ENCODE assay signal across 17 cellular contexts in the genomic region with DNA sequence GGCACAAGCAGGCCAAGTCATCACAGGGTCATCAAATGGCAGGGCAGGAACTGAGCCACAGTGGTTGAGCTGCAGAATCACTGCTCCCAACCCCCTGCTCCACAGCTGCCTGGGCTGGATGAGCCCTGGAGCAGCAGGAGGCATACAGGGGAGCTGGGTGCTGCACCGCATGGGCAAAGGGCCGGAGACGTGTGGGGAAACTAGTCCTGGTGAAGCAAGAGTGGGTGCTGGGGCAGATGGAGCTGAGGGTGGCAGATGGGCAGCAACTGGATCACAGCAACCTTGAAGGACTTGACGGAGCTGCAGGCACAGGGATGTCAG. TPM values are rescaled to one million over a fixed set of nuclear protein-coding genes. Genes with fewer than 3 reads are reported as not detected.
DNase-seq lines count a peak whose midpoint lies in the region; ATAC-seq, FAIRE-seq and TF ChIP-seq lines count a peak whose summit lies in the region.
"Had no signal": no experiment of that assay in that cellular context is flagged by ENCODE, and none has a peak within 500 bp of the region (broad histone marks: within the 10 kb centered on the region; RNA-seq: fewer than 3 reads in every experiment).

No MANE protein-coding gene starts in this region.

- TF ChIP-seq EP300 in HepG2 (IDR thresholded peaks at IDR 0.05; ENCODE audit: low read depth in 2 of 2, low read length in 2 of 2): no peak
- TF ChIP-seq EP300 in HepG2 (CRISPR knock-in tag; IDR thresholded peaks at IDR 0.05; ENCODE audit: borderline replicate concordance): no peak

- H3K36me3 ChIP-seq in HepG2 (replicated peaks in 1 of 2; ENCODE audit: control insufficient read depth in 1 of 2, insufficient read depth in 2 of 2, low read length in 2 of 2) (no peaks in the 10 kb centered on the region), right lobe of liver (no peaks in the 10 kb centered on the region)
- H3K36me3 ChIP-seq: HAP-1, MG63 had no signal

- H3K27me3 Mint-ChIP-seq in dendritic cell treated with granulocyte-macrophage colony-stimulating factor and Interleukin-4, amounts not matched to agents 40 ng/mL and 50 ng/mL, for 4 days: peaks cover 42% of the 10 kb centered on the region
- no peaks in the 10 kb centered on the region for H3K27me3 Mint-ChIP-seq in stimulated activated memory B cell treated with anti-CD40 and anti-IgM and Interleukin-4, amounts not matched to agents 10 μg/mL and 1 μg/mL and 100 μg/mL, for 72 hours

- TF ChIP-seq CTCF in HepG2 (CRISPR knock-in tag; IDR thresholded peaks at IDR 0.05) (no peak), right lobe of liver (IDR thresholded peaks at IDR 0.05) (no peak)

- H4K20me1 ChIP-seq in HepG2 (ENCODE audit: insufficient read depth, low read length): no peaks in the 10 kb centered on the region

- H3K9ac ChIP-seq in HepG2 (ENCODE audit: insufficient read depth, low read depth, low read length): no peak overlapping the region

- DNase-seq in HepG2 (ENCODE audit: low spot score) (no peak), right lobe of liver (no peak), HT1080 (ENCODE audit: low read depth) (peak; percentile 50), globus pallidus (ENCODE audit: low spot score) (no peak), KBM-7 (no peak)
- DNase-seq: C1 segment of cervical spinal cord, DMS153, MG63, NCI-H1092 treated with DMSO at 0.1 percent for 48 hours, NCI-H1694, NCI-H2107, NCI-H345, RPMI8226, SW 1271 had no signal

- no peaks in the 10 kb centered on the region for H3K36me3 Mint-ChIP-seq in dendritic cell treated with granulocyte-macrophage colony-stimulating factor and Interleukin-4, amounts not matched to agents 40 ng/mL and 50 ng/mL, for 4 days (ENCODE audit: low read depth)
- no peaks in the 10 kb centered on the region for H3K36me3 Mint-ChIP-seq in stimulated activated memory B cell treated with anti-CD40 and anti-IgM and Interleukin-4, amounts not matched to agents 10 μg/mL and 1 μg/mL and 100 μg/mL, for 72 hours

- peak overlapping the region; percentile 55 for H3K27ac Mint-ChIP-seq in dendritic cell treated with granulocyte-macrophage colony-stimulating factor and Interleukin-4, amounts not matched to agents 40 ng/mL and 50 ng/mL, for 4 days
- H3K27ac Mint-ChIP-seq in stimulated activated memory B cell treated with anti-CD40 and anti-IgM and Interleukin-4, amounts not matched to agents 10 μg/mL and 1 μg/mL and 100 μg/mL, for 72 hours: peak overlapping the region; percentile 34

- H3K4me2 ChIP-seq in HepG2 (ENCODE audit: low read depth, low read length): no peak overlapping the region

- H3K79me2 ChIP-seq in HepG2 (ENCODE audit: insufficient read depth, low read length): no peaks in the 10 kb centered on the region

- TF ChIP-seq POLR2A in HepG2 (IDR thresholded peaks at IDR 0.05; ENCODE audit: insufficient read depth in 1 of 2, low read depth in 2 of 2, low read length in 2 of 2): no peak
- TF ChIP-seq POLR2A in right lobe of liver (IDR thresholded peaks at IDR 0.05): no peak

- peaks cover 32% of the 10 kb centered on the region for H3K4me1 Mint-ChIP-seq in dendritic cell treated with granulocyte-macrophage colony-stimulating factor and Interleukin-4, amounts not matched to agents 40 ng/mL and 50 ng/mL, for 4 days (ENCODE audit: low read depth)
- peaks cover 64% of the 10 kb centered on the region for H3K4me1 Mint-ChIP-seq in stimulated activated memory B cell treated with anti-CD40 and anti-IgM and Interleukin-4, amounts not matched to agents 10 μg/mL and 1 μg/mL and 100 μg/mL, for 72 hours

- CTCF ChIA-PET in HepG2 (lab: Yijun Ruan, JAX; ENCODE audit: low intra/inter-chr PET ratio, low total read pairs): no interaction called here

- FAIRE-seq in HepG2 (lab: Jason Lieb, UNC): no peak

- in situ Hi-C loops in HepG2 (cut with HindIII; ENCODE audit: extremely low pct_ligation_motif_present, low pct_unique_long_range_greater_than_20kb) (no loop called here), KBM-7 (cut with MboI; ENCODE audit: low pct_unique_long_range_greater_than_20kb, low sequenced_read_pairs) (no loop called here)

- H2AFZ ChIP-seq in HepG2 (ENCODE audit: low read length): no peak overlapping the region

- H3K27me3 ChIP-seq in HepG2 (ENCODE audit: control insufficient read depth in 1 of 2, insufficient read depth in 2 of 2, low read length in 2 of 2) (peaks cover 0 to 13% of the 10 kb centered on the region in 2 experiments; a peak in 2 of 5 replicates), right lobe of liver (no peaks in the 10 kb centered on the region)
- H3K27me3 ChIP-seq: MG63 had no signal

- H3K9me3 Mint-ChIP-seq in dendritic cell treated with granulocyte-macrophage colony-stimulating factor and Interleukin-4, amounts not matched to agents 40 ng/mL and 50 ng/mL, for 4 days: no peaks in the 10 kb centered on the region
- no peaks in the 10 kb centered on the region for H3K9me3 Mint-ChIP-seq in stimulated activated memory B cell treated with anti-CD40 and anti-IgM and Interleukin-4, amounts not matched to agents 10 μg/mL and 1 μg/mL and 100 μg/mL, for 72 hours

- POLR2A ChIA-PET in HepG2 (lab: Yijun Ruan, JAX): no interaction called here

- intact Hi-C loops in HepG2 (cut with micrococcal nuclease; ENCODE audit: unreplicated experiment): no loop called here
- intact Hi-C loops in right lobe of liver (cut with DNase I): no loop called here
- intact Hi-C loops in dendritic cell treated with granulocyte-macrophage colony-stimulating factor and Interleukin-4, amounts not matched to agents 40 ng/mL and 50 ng/mL, for 4 days (cut with micrococcal nuclease): no loop called here

- peak; percentile 37 for ATAC-seq in HepG2
- no peak for ATAC-seq in right lobe of liver
- ATAC-seq in stimulated activated memory B cell treated with anti-CD40 and anti-IgM and Interleukin-4, amounts not matched to agents 10 μg/mL and 1 μg/mL and 100 μg/mL, for 72 hours: no peak

- 26% methylated on average over 4 of the region's 4 CpGs for WGBS in HepG2 (ENCODE audit: low lambda C conversion rate)
- no CpG with 5 or more reads among the region's 4 CpGs for WGBS in right lobe of liver (ENCODE audit: insufficient coverage, low coverage, low lambda C conversion rate, missing lambda C conversion rate)

- no peak for TF ChIP-seq RAD21 in HepG2 (CRISPR knock-in tag; IDR thresholded peaks at IDR 0.05)

- H3K4me3 ChIP-seq in HepG2 (replicated peaks in 1 of 3; ENCODE audit: insufficient read depth in 1 of 3, low read depth in 2 of 3, low read length in 3 of 3): no peak overlapping the region
- H3K4me3 ChIP-seq in right lobe of liver: no peak overlapping the region
- H3K4me3 ChIP-seq: HAP-1, MG63 had no signal

- H3K4me1 ChIP-seq in HepG2 (ENCODE audit: insufficient read depth, low read length) (peaks cover 6% of the 10 kb centered on the region; the same call in 1 of the 2 replicates), right lobe of liver (no peaks in the 10 kb centered on the region)
- H3K4me1 ChIP-seq: HAP-1 had no signal

- H3K27ac ChIP-seq in HepG2 (ENCODE audit: extremely low read length, insufficient read depth, low read length): no peak overlapping the region
- no peak overlapping the region for H3K27ac ChIP-seq in right lobe of liver

- H3K4me3 Mint-ChIP-seq in dendritic cell treated with granulocyte-macrophage colony-stimulating factor and Interleukin-4, amounts not matched to agents 40 ng/mL and 50 ng/mL, for 4 days: no peak overlapping the region
- H3K4me3 Mint-ChIP-seq in stimulated activated memory B cell treated with anti-CD40 and anti-IgM and Interleukin-4, amounts not matched to agents 10 μg/mL and 1 μg/mL and 100 μg/mL, for 72 hours: no peak overlapping the region

- H3K9me3 ChIP-seq in HepG2 (ENCODE audit: low read length) (no peaks in the 10 kb centered on the region), right lobe of liver (no peaks in the 10 kb centered on the region)
- H3K9me3 ChIP-seq: HAP-1, MG63 had no signal

- BruUV-seq in HepG2 (replicated peaks; lab: Mats Ljungman, UMichigan): no TSS peak

TF ChIP-seq in HepG2, 621 proteins besides CTCF, POLR2A, EP300 and RAD21 (continues in another document):
- no peak for TF ChIP-seq REXO4 (CRISPR knock-in tag; IDR thresholded peaks at IDR 0.05; ENCODE audit: borderline replicate concordance)
- TF ChIP-seq ZNF879 (CRISPR knock-in tag; IDR thresholded peaks at IDR 0.05): no peak

RNA-seq across cellular contexts. Expression of a gene that starts 16.0 kb away (rescaled TPM):
- 49.9 and 55.3 TPM in 2 replicates for total RNA-seq in HepG2 (2016; rRNA removed; fragmentation: Illumina TruSeq; extraction: Trizol)
- total RNA-seq in HepG2 (2016; cell fraction: cytosol; rRNA removed; fragmentation: Illumina TruSeq; extraction: Trizol; ENCODE audit: low read depth): 29.6 and 31.7 TPM in 2 replicates
- total RNA-seq in HepG2 (2016; cell fraction: insoluble cytoplasmic fraction; rRNA removed; fragmentation: Illumina TruSeq; extraction: Trizol): 43.7 and 56.7 TPM in 2 replicates
- total RNA-seq in HepG2 (2016; cell fraction: membrane; rRNA removed; fragmentation: Illumina TruSeq; extraction: Trizol): 74.9 and 78.9 TPM in 2 replicates
- total RNA-seq in HepG2 (2016; cell fraction: nucleus; rRNA removed; fragmentation: Illumina TruSeq; extraction: Trizol): 43.5 and 50.2 TPM in 2 replicates
- 21.3 and 21.8 TPM in 2 replicates for polyA plus RNA-seq in HepG2 (2011; rRNA removed)
- 21.1 and 24.6 TPM in 2 replicates for polyA plus RNA-seq in HepG2 (2011; cell fraction: cytosol; rRNA removed)
- 12.5 and 14.4 TPM in 2 replicates for polyA plus RNA-seq in HepG2 (2011; cell fraction: nucleus; rRNA removed)
- 24.1 and 26.8 TPM in 2 replicates for polyA plus RNA-seq in HepG2 (2012)
- 32.1 and 36.4 TPM in 2 replicates for polyA plus RNA-seq in HepG2 (2016; cell fraction: cytosol; fragmentation: Illumina TruSeq; extraction: Trizol; ENCODE audit: low read depth)
- polyA plus RNA-seq in HepG2 (2016; cell fraction: insoluble cytoplasmic fraction; fragmentation: Illumina TruSeq; extraction: Trizol; ENCODE audit: low read depth): 38.0 and 40.3 TPM in 2 replicates
- 62.2 and 67.1 TPM in 2 replicates for polyA plus RNA-seq in HepG2 (2016; cell fraction: membrane; fragmentation: Illumina TruSeq; extraction: Trizol; ENCODE audit: low read depth)
- polyA plus RNA-seq in HepG2 (2016; cell fraction: nucleus; fragmentation: Illumina TruSeq; extraction: Trizol; ENCODE audit: insufficient read depth, low read depth): 49.8 and 50.9 TPM in 2 replicates
- polyA minus RNA-seq in HepG2 (2011; rRNA and poly(A)+ RNA removed; ENCODE audit: low replicate concordance): 59.2 and 63.5 TPM in 2 replicates
- polyA minus RNA-seq in HepG2 (2011; cell fraction: cytosol; rRNA and poly(A)+ RNA removed): 28.0 and 28.5 TPM in 2 replicates
- 19.4 and 23.2 TPM in 2 replicates for polyA minus RNA-seq in HepG2 (2011; cell fraction: nucleus; rRNA and poly(A)+ RNA removed)
- total RNA-seq in right lobe of liver: 10 to 100 TPM; 15.8 to 30.3 (median 23.2) TPM
- total RNA-seq in HT1080 (2014; rRNA removed; shearing (Covaris generic)): 83.0 and 100 TPM in 2 replicates
- 77.8 and 81.4 TPM in 2 replicates for polyA plus RNA-seq in HT1080 (2015; cell fraction: cytosol; rRNA removed)
- 27.7 and 28.1 TPM in 2 replicates for polyA plus RNA-seq in HT1080 (2015; cell fraction: nucleus; rRNA removed)
